10 cellular contexts compared by ENCODE assay signal in the genomic region with DNA sequence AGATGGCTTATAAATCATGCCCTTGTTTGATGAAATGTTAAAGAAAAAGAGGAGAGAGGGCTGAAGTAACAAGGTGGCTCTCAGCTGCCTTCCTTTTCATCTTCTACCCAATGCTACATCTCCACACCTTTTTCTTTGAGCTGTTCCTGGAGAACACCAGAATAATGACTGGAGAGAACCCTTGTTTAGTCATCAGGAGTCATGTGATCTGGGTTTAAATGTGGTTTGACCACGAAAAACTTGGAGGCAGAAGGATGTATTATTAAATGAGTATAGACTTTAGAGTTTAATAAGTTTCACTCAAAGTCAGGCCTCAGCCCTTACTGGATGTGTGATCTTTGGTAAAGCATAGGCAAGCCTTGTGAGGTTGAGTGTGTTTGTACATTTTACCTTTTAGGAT.
DNase-seq lines count a peak whose midpoint lies in the region; ATAC-seq and TF ChIP-seq lines count a peak whose summit lies in the region.
"Had no signal": no experiment of that assay in that cellular context is flagged by ENCODE, and none has a peak within 500 bp of the region (broad histone marks: within the 10 kb centered on the region; RNA-seq: fewer than 3 reads in every experiment).

No MANE protein-coding gene starts in this region.

- peak overlapping the region; percentile 61; the same call in 1 of the 2 replicates for H3K27ac ChIP-seq in MM.1S (ENCODE audit: low read length)

- no peak for TF ChIP-seq CTCF in MM.1S (IDR thresholded peaks at IDR 0.05; ENCODE audit: low read length)

- peak; percentile 50 for DNase-seq in AG08396 (ENCODE audit: low spot score)
- peak; percentile 35 for DNase-seq in MM.1S
- peak; percentile 18 for DNase-seq in central memory CD4-positive, alpha-beta T cell
- no peak for DNase-seq in DMS79 treated with DMSO at 0.1 percent for 48 hours (lab: John Stamatoyannopoulos, UW)
- DNase-seq in HUDEP-2 (lab: John Stamatoyannopoulos, UW; ENCODE audit: unreplicated experiment in 76 of 76) = no peak
- no peak for DNase-seq in dermis blood vessel endothelial cell
- no peak for DNase-seq in SKM-1 (lab: John Stamatoyannopoulos, UW; ENCODE audit: unreplicated experiment)
- DNase-seq: left ventricle myocardium superior, Right ventricle myocardium superior had no signal

- H3K9ac ChIP-seq in MM.1S (ENCODE audit: low read length) = no peak overlapping the region

- H3K4me1 ChIP-seq in MM.1S (ENCODE audit: low read length) = peaks cover 24% of the 10 kb centered on the region

- H3K4me2 ChIP-seq in MM.1S (ENCODE audit: low read depth, low read length) = peak overlapping the region; percentile 48

- no peaks in the 10 kb centered on the region for H3K27me3 ChIP-seq in MM.1S (replicated peaks; ENCODE audit: insufficient read depth, low read length)

- peaks cover 15% of the 10 kb centered on the region for H3F3A ChIP-seq in MM.1S (ENCODE audit: insufficient read depth, low read length)

- no peaks in the 10 kb centered on the region for H3K9me2 ChIP-seq in MM.1S (replicated peaks; ENCODE audit: insufficient read depth, low read length)

- peak; percentile 10 for ATAC-seq in GM19455 (IDR thresholded peaks at IDR 0.05; ENCODE audit: unreplicated experiment)

- H3K4me3 ChIP-seq in MM.1S (ENCODE audit: low read length) = peak overlapping the region; percentile 12; the same call in 1 of the 2 replicates

- H3K36me3 ChIP-seq in MM.1S (replicated peaks; ENCODE audit: insufficient read depth, low read length) = no peaks in the 10 kb centered on the region

- no peaks in the 10 kb centered on the region for H3K79me2 ChIP-seq in MM.1S (ENCODE audit: low read length)

- no peaks in the 10 kb centered on the region for H4K20me1 ChIP-seq in MM.1S (ENCODE audit: insufficient read depth, low read length)

- no peaks in the 10 kb centered on the region for H3K9me3 ChIP-seq in MM.1S (replicated peaks; ENCODE audit: insufficient read depth, low read length)

- peak overlapping the region; percentile 55 for H2AFZ ChIP-seq in MM.1S (ENCODE audit: low read length)

Comparison
In these comparisons a context has a peak if more than half of its experiments do, and no peak if none do; other contexts are left out.
1. DNase-seq: peak in AG08396 (single experiment), MM.1S (single experiment) and central memory CD4-positive, alpha-beta T cell (single experiment); none in DMS79 treated with DMSO at 0.1 percent for 48 hours (single experiment), HUDEP-2 (0 of 76), dermis blood vessel endothelial cell (single experiment) and SKM-1 (single experiment).